In the genomic region with DNA sequence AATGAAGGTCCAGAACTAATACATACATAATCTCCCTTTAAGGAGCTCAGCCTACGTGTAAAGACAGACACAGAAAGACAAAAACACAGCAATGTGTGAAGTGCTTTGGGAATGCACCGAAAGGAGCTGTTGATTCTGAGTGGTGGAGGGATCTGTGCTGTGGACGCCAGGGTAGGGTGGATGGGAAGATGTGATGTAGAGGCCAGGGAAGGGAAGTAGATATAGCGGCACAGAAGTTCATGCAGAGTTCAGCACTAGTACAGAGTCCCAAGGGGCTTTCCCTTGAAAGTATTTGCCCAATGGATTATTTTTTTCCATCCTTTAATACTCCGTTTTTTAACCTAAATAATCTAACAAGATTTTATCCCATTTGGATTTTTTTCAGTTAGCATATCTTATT, we compare ENCODE assay signal across 26 cellular contexts. TPM values are rescaled to one million over a fixed set of nuclear protein-coding genes. Genes with fewer than 3 reads are reported as not detected.
"Had no signal": no experiment of that assay in that cellular context is flagged by ENCODE, and none has a peak within 500 bp of the region (broad histone marks: within the 10 kb centered on the region; RNA-seq: fewer than 3 reads in every experiment).

No MANE protein-coding gene starts in this region.

- H3K4me1 ChIP-seq: adrenal gland had no signal

- H3K9me3 ChIP-seq: adrenal gland, thoracic aorta had no signal

- H3K27me3 ChIP-seq: adrenal gland, cardiac muscle cell had no signal

- H3K27ac Mint-ChIP-seq: activated naive CD8-positive, alpha-beta T cell; activated T-cell treated with anti-CD3 and anti-CD28 coated beads, Interleukin-2, amount 50 U/mL, for 24 hours; activated T-helper 17 cell treated with anti-CD3 and anti-CD28 coated beads, Interleukin-2, amount 50 U/mL, for 72 hours; dendritic cell treated with granulocyte-macrophage colony-stimulating factor and Interleukin-4, amounts not matched to agents 40 ng/mL and 50 ng/mL, for 4 days; immature natural killer cell; natural killer cell; T-helper 1 cell treated with Interleukin-12 subunit alpha and Interleukin-12 subunit beta and Interleukin-4 antibody, amounts not matched to agents 30 μg/mL and 1 μg/mL, for 36 hours; type B pancreatic cell; WTC11 had no signal

- DNase-seq: activated CD8-positive, alpha-beta memory T cell treated with anti-CD3 and anti-CD28 coated beads for 24 hours; activated CD8-positive, alpha-beta memory T cell treated with anti-CD3 and anti-CD28 coated beads, Interleukin-2, amount 50 U/mL, for 4 hours; activated naive CD4-positive, alpha-beta T cell; activated T-cell treated with anti-CD3 and anti-CD28 coated beads, Interleukin-2, amount 50 U/mL, for 24 hours; adrenal gland; effector CD4-positive, alpha-beta T cell; erythroblast; foreskin fibroblast; immature natural killer cell; midbrain; natural killer cell; stimulated activated CD4-positive, alpha-beta T cell treated with anti-CD3 and anti-CD28 coated beads, Interleukin-15, amount 100 ng/mL, for 24 hours; stimulated activated CD8-positive, alpha-beta memory T cell treated with anti-CD3 and anti-CD28 coated beads, Interleukin-4, amount 100 ng/mL, for 48 hours; stimulated activated naive CD4-positive, alpha-beta T cell; T1000 had no signal

- H3K9me3 Mint-ChIP-seq: activated T-cell treated with anti-CD3 and anti-CD28 coated beads, Interleukin-2, amount 50 U/mL, for 24 hours; activated T-helper 17 cell treated with anti-CD3 and anti-CD28 coated beads, Interleukin-2, amount 50 U/mL, for 72 hours; dendritic cell treated with granulocyte-macrophage colony-stimulating factor and Interleukin-4, amounts not matched to agents 40 ng/mL and 50 ng/mL, for 4 days; immature natural killer cell; natural killer cell; type B pancreatic cell had no signal

- H3K27me3 Mint-ChIP-seq: activated naive CD8-positive, alpha-beta T cell; activated T-cell treated with anti-CD3 and anti-CD28 coated beads, Interleukin-2, amount 50 U/mL, for 24 hours; activated T-helper 17 cell treated with anti-CD3 and anti-CD28 coated beads, Interleukin-2, amount 50 U/mL, for 72 hours had no signal

- H3K36me3 Mint-ChIP-seq: activated naive CD8-positive, alpha-beta T cell; immature natural killer cell; natural killer cell; type B pancreatic cell; WTC11 had no signal

- H3K27ac ChIP-seq: adrenal gland, cardiac muscle cell, thoracic aorta had no signal

- H3K4me1 Mint-ChIP-seq: activated T-helper 17 cell treated with anti-CD3 and anti-CD28 coated beads, Interleukin-2, amount 50 U/mL, for 72 hours had no signal

- ATAC-seq: activated T-helper 17 cell treated with anti-CD3 and anti-CD28 coated beads, Interleukin-2, amount 50 U/mL, for 72 hours; natural killer cell; sciatic nerve had no signal

- H3K4me3 ChIP-seq: adrenal gland, cardiac muscle cell, smooth muscle cell, thoracic aorta had no signal

- H3K36me3 ChIP-seq: adrenal gland, cardiac muscle cell, thoracic aorta had no signal

- FAIRE-seq: astrocyte had no signal

- H3K4me3 Mint-ChIP-seq: activated naive CD8-positive, alpha-beta T cell; activated T-cell treated with anti-CD3 and anti-CD28 coated beads, Interleukin-2, amount 50 U/mL, for 24 hours; activated T-helper 17 cell treated with anti-CD3 and anti-CD28 coated beads, Interleukin-2, amount 50 U/mL, for 72 hours; dendritic cell treated with granulocyte-macrophage colony-stimulating factor and Interleukin-4, amounts not matched to agents 40 ng/mL and 50 ng/mL, for 4 days; immature natural killer cell; natural killer cell; T-helper 1 cell treated with Interleukin-12 subunit alpha and Interleukin-12 subunit beta and Interleukin-4 antibody, amounts not matched to agents 30 μg/mL and 1 μg/mL, for 36 hours; type B pancreatic cell; WTC11 had no signal

RNA-seq across cellular contexts. Expression of gene DOCK10, which starts 32.1 kb away (rescaled TPM):
- total RNA-seq: cardiac muscle cell had no signal
